21 cellular contexts compared by ENCODE assay signal in genomic region chr1:19348441-19349198, GRCh38. TPM values are rescaled to one million over a fixed set of nuclear protein-coding genes. Genes with fewer than 3 reads are reported as not detected.
DNase-seq lines count a peak whose midpoint lies in the region; ATAC-seq, FAIRE-seq and TF ChIP-seq lines count a peak whose summit lies in the region.
"Had no signal": no experiment of that assay in that cellular context is flagged by ENCODE, and none has a peak within 500 bp of the region (broad histone marks: within the 10 kb centered on the region; RNA-seq: fewer than 3 reads in every experiment).

No MANE protein-coding gene starts in this region.

- in situ Hi-C loops in K562 (cut with MboI) = no loop called here

- DNase-seq in DMS79 (lab: John Stamatoyannopoulos, UW) (peak; percentile 21), K562 (ENCODE audit: extremely low read depth in 1 of 4, low spot score in 3 of 4) (no peak), nephron progenitor cell (no peak), GF-D8 (lab: John Stamatoyannopoulos, UW) (no peak), Ammon's horn (ENCODE audit: low spot score) (no peak)
- no peak for DNase-seq in effector memory CD8-positive, alpha-beta T cell
- DNase-seq: activated CD4-positive, alpha-beta T cell treated with anti-CD3 and anti-CD28 coated beads for 1 hour; activated CD8-positive, alpha-beta memory T cell treated with anti-CD3 and anti-CD28 coated beads, Interleukin-2, amount 50 U/mL, for 48 hours; activated naive CD4-positive, alpha-beta T cell treated with anti-CD3 and anti-CD28 coated beads for 36 hours; dermis blood vessel endothelial cell; erythroblast; left ventricle myocardium inferior; NCI-H1417; Peyer's patch; stimulated activated CD4-positive, alpha-beta T cell treated with anti-CD3 and anti-CD28 coated beads, Interleukin-1b, Interleukin-23, amount 100 ng/mL, for 48 hours had no signal

- H3K4me3 Mint-ChIP-seq in nephron progenitor cell = no peak overlapping the region
- no peak overlapping the region for H3K4me3 Mint-ChIP-seq in effector memory CD8-positive, alpha-beta T cell
- H3K4me3 Mint-ChIP-seq: activated naive CD4-positive, alpha-beta T cell treated with anti-CD3 and anti-CD28 coated beads for 36 hours; brain had no signal

- peaks cover 2% of the 10 kb centered on the region for H3K27me3 Mint-ChIP-seq in nephron progenitor cell (ENCODE audit: low read depth, poor library complexity)
- H3K27me3 Mint-ChIP-seq in effector memory CD8-positive, alpha-beta T cell = no peaks in the 10 kb centered on the region
- H3K27me3 Mint-ChIP-seq: brain had no signal

- TF ChIP-seq CTCF in K562 (IDR thresholded peaks at IDR 0.05 in 2 of 3, conservative IDR thresholded peaks at IDR 0.05 in 1 of 3; ENCODE audit: insufficient read depth in 2 of 3, low read depth in 1 of 3, low read length in 3 of 3) = no peak
- TF ChIP-seq CTCF in nephron progenitor cell (IDR thresholded peaks at IDR 0.05) = no peak

- TF ChIP-seq POLR2A in K562 (conservative IDR thresholded peaks at IDR 0.05) = no peak

- no peaks in the 10 kb centered on the region for H3K9me3 Mint-ChIP-seq in nephron progenitor cell
- no peaks in the 10 kb centered on the region for H3K9me3 Mint-ChIP-seq in effector memory CD8-positive, alpha-beta T cell
- H3K9me3 Mint-ChIP-seq: activated naive CD4-positive, alpha-beta T cell treated with anti-CD3 and anti-CD28 coated beads for 36 hours; brain had no signal

- H3K27ac ChIP-seq in BLaER1 treated with 17β-estradiol and CSF1 and Interleukin-3, amounts not matched to agents 10 nM and 100 nM = peak overlapping the region in 4 of 11 experiments; percentile 6 to 52 (median 22); a peak in 7 of 22 replicates
- H3K27ac ChIP-seq in K562 (ENCODE audit: extremely low read depth, low read depth, low read length) = no peak overlapping the region
- H3K27ac ChIP-seq: left ventricle myocardium inferior, SK-N-MC, thoracic aorta had no signal

- peaks cover 21% of the 10 kb centered on the region for H3K4me1 Mint-ChIP-seq in nephron progenitor cell
- H3K4me1 Mint-ChIP-seq in effector memory CD8-positive, alpha-beta T cell (ENCODE audit: low read depth in 2 of 2) = peaks cover 0 to 6% of the 10 kb centered on the region in 2 donors
- H3K4me1 Mint-ChIP-seq: brain had no signal

- BruUV-seq in K562 (replicated peaks; lab: Mats Ljungman, UMichigan) = no TSS peak

- H3K27ac Mint-ChIP-seq in nephron progenitor cell = peak overlapping the region; percentile 48
- no peak overlapping the region for H3K27ac Mint-ChIP-seq in effector memory CD8-positive, alpha-beta T cell
- H3K27ac Mint-ChIP-seq: activated naive CD4-positive, alpha-beta T cell treated with anti-CD3 and anti-CD28 coated beads for 36 hours had no signal

- peak overlapping the region in 9 of 11 experiments; percentile 1 to 51 (median 30); a peak in 9 of 22 replicates for H3K9ac ChIP-seq in BLaER1 treated with 17β-estradiol and CSF1 and Interleukin-3, amounts not matched to agents 10 nM and 100 nM
- H3K9ac ChIP-seq in K562 (ENCODE audit: insufficient read depth in 1 of 2, low read depth in 2 of 2, low read length in 2 of 2) = no peak overlapping the region

- peaks cover 27 to 52% (median 35%) of the 10 kb centered on the region in 10 experiments for H3K4me1 ChIP-seq in BLaER1 treated with 17β-estradiol and CSF1 and Interleukin-3, amounts not matched to agents 10 nM and 100 nM
- H3K4me1 ChIP-seq in K562 (replicated peaks in 1 of 2; ENCODE audit: control insufficient read depth in 2 of 2, insufficient read depth in 2 of 2, low read length in 2 of 2) = peaks cover 0 to 27% of the 10 kb centered on the region in 2 experiments; a peak in 3 of 5 replicates

- H3K9me3 ChIP-seq in BLaER1 treated with 17β-estradiol and CSF1 and Interleukin-3, amounts not matched to agents 10 nM and 100 nM (replicated peaks in 1 of 11) = no peaks in the 10 kb centered on the region
- H3K9me3 ChIP-seq in K562 (replicated peaks; ENCODE audit: control insufficient read depth, insufficient read depth, low read depth, low read length) = no peaks in the 10 kb centered on the region
- H3K9me3 ChIP-seq: left ventricle myocardium inferior, Peyer's patch, thoracic aorta had no signal

- TF ChIP-seq RAD21 in K562 (CRISPR knock-in tag; conservative IDR thresholded peaks at IDR 0.05 in 1 of 2, IDR thresholded peaks at IDR 0.05 in 1 of 2) = no peak

- intact Hi-C loops in K562 (cut with micrococcal nuclease) = no loop called here

- no peak overlapping the region for H3K4me3 ChIP-seq in BLaER1 treated with 17β-estradiol and CSF1 and Interleukin-3, amounts not matched to agents 10 nM and 100 nM
- H3K4me3 ChIP-seq in K562 = no peak overlapping the region
- H3K4me3 ChIP-seq: left ventricle myocardium inferior, Peyer's patch, SK-N-MC, thoracic aorta had no signal

- H3K79me2 ChIP-seq in K562 (ENCODE audit: control insufficient read depth, insufficient read depth, low read length) = no peaks in the 10 kb centered on the region

- WGBS in K562 (ENCODE audit: insufficient coverage, low coverage, missing lambda C conversion rate) = 75% methylated on average over 15 of the region's 15 CpGs

- H3K4me2 ChIP-seq in BLaER1 treated with 17β-estradiol and CSF1 and Interleukin-3, amounts not matched to agents 10 nM and 100 nM = peak overlapping the region; percentile 30 to 73 (median 64)
- H3K4me2 ChIP-seq in K562 (ENCODE audit: insufficient read depth, low read length) = no peak overlapping the region

- peaks cover 54 to 84% (median 71%) of the 10 kb centered on the region in 11 experiments for H3K36me3 ChIP-seq in BLaER1 treated with 17β-estradiol and CSF1 and Interleukin-3, amounts not matched to agents 10 nM and 100 nM
- H3K36me3 ChIP-seq in K562 (ENCODE audit: control insufficient read depth, insufficient read depth, low read length) = peaks cover 45% of the 10 kb centered on the region; the same call in 2 of the 3 replicates

- ATAC-seq in K562 = no peak
- no peak for ATAC-seq in effector memory CD8-positive, alpha-beta T cell (replicated peaks)

- peaks cover 19% of the 10 kb centered on the region for H3K36me3 Mint-ChIP-seq in nephron progenitor cell (ENCODE audit: low read depth)
- peaks cover 67% of the 10 kb centered on the region for H3K36me3 Mint-ChIP-seq in effector memory CD8-positive, alpha-beta T cell (ENCODE audit: insufficient read depth)

- no peak for TF ChIP-seq EP300 in K562 (IDR thresholded peaks at IDR 0.05; ENCODE audit: low read length)

- no peaks in the 10 kb centered on the region for H3K27me3 ChIP-seq in BLaER1 treated with 17β-estradiol and CSF1 and Interleukin-3, amounts not matched to agents 10 nM and 100 nM
- no peaks in the 10 kb centered on the region for H3K27me3 ChIP-seq in K562 (ENCODE audit: control insufficient read depth in 2 of 2, insufficient read depth in 2 of 2, low read length in 2 of 2)
- H3K27me3 ChIP-seq: Peyer's patch had no signal

- CTCF ChIA-PET in K562 (lab: Yijun Ruan, JAX; ENCODE audit: low intra/inter-chr PET ratio) = no interaction called here

- H3K9me1 ChIP-seq in K562 (ENCODE audit: control insufficient read depth, insufficient read depth, low read length) = no peaks in the 10 kb centered on the region

- FAIRE-seq in K562 (lab: Jason Lieb, UNC) = no peak
- FAIRE-seq: D721Med, GM12891 had no signal

- H2AFZ ChIP-seq in K562 (ENCODE audit: low read depth, low read length) = no peak overlapping the region

- peaks cover 15 to 94% (median 61%) of the 10 kb centered on the region in 11 experiments; a peak in 21 of 22 replicates for H4K20me1 ChIP-seq in BLaER1 treated with 17β-estradiol and CSF1 and Interleukin-3, amounts not matched to agents 10 nM and 100 nM
- H4K20me1 ChIP-seq in K562 (replicated peaks; ENCODE audit: control insufficient read depth, insufficient read depth, low read length) = peaks cover 6% of the 10 kb centered on the region; the same call in 1 of the 2 replicates

- POLR2A ChIA-PET in K562 (lab: Yijun Ruan, JAX) = interaction anchor here (0.6 kb wide), 2 partner anchors 879 to 1130 kb away, joined by 3 read pairs; no protein-coding TSS in a partner anchor

RNA-seq across cellular contexts. Expression of gene SLC66A1, which starts 36.5 kb away (rescaled TPM):
- 37.0 and 99.3 TPM in 2 replicates for total RNA-seq in K562 (2011; cell fraction: chromatin; rRNA removed; ENCODE audit: low replicate concordance)
- total RNA-seq in K562 (2011; cell fraction: nucleolus; rRNA removed) = 85.8 and 97.7 TPM in 2 replicates
- total RNA-seq in K562 (2011; cell fraction: nucleoplasm; rRNA removed) = 62.2 and 63.1 TPM in 2 replicates
- total RNA-seq in K562 (2014; rRNA removed) (28.9 and 34.0 TPM in 2 replicates), K562 (2014; rRNA removed; fragmentation: Illumina TruSeq; extraction: Trizol) (8.5 and 10.4 TPM in 2 replicates), K562 (2015; rRNA removed; fragmentation: Illumina TruSeq; extraction: Trizol) (18.6 and 21.6 TPM in 2 replicates), K562 (2021) (26.5 and 29.5 TPM in 2 replicates)
- polyA plus RNA-seq in K562 (2011; rRNA removed) (27.0 and 29.2 TPM in 2 replicates), K562 (2014; fragmentation: Illumina TruSeq; extraction: Trizol) (16.3 and 26.6 TPM in 2 replicates), K562 (2014; fragmentation: Nextera tagmentation; extraction: Ambion mirVana) (1 to 10 TPM; 1.2 to 1.6 TPM), K562 (2014; rRNA removed) (35.2 and 40.8 TPM in 2 replicates)
- 36.4 and 92.5 TPM in 2 replicates for polyA plus RNA-seq in K562 (2011; cell fraction: cytosol; rRNA removed)
- 35.5 and 82.2 TPM in 2 replicates for polyA plus RNA-seq in K562 (2011; cell fraction: nucleus; rRNA removed)
- polyA plus RNA-seq in K562 (2012) = 23.2 and 37.9 TPM in 2 replicates
- polyA minus RNA-seq in K562 (2011; rRNA and poly(A)+ RNA removed) = 12.7 and 14.9 TPM in 2 replicates
- polyA minus RNA-seq in K562 (2011; cell fraction: cytosol; rRNA and poly(A)+ RNA removed) = 15.3 and 16.8 TPM in 2 replicates
- polyA minus RNA-seq in K562 (2011; cell fraction: nucleus; rRNA and poly(A)+ RNA removed) = 26.2 and 33.7 TPM in 2 replicates

RNA-seq across cellular contexts. Expression of gene AKR7A2, which starts 36.7 kb away (rescaled TPM):
- total RNA-seq in K562 (2011; cell fraction: chromatin; rRNA removed; ENCODE audit: low replicate concordance) = 18.7 and 45.9 TPM in 2 replicates
- 36.8 and 39.0 TPM in 2 replicates for total RNA-seq in K562 (2011; cell fraction: nucleolus; rRNA removed)
- total RNA-seq in K562 (2011; cell fraction: nucleoplasm; rRNA removed) = 28.7 and 34.9 TPM in 2 replicates
- total RNA-seq in K562 (2014; rRNA removed) (78.4 and 108 TPM in 2 replicates), K562 (2014; rRNA removed; fragmentation: Illumina TruSeq; extraction: Trizol) (26.1 and 32.3 TPM in 2 replicates), K562 (2015; rRNA removed; fragmentation: Illumina TruSeq; extraction: Trizol) (65.2 and 66.0 TPM in 2 replicates), K562 (2021) (71.7 and 74.4 TPM in 2 replicates)
- polyA plus RNA-seq in K562 (2011; rRNA removed) (49.4 and 57.1 TPM in 2 replicates), K562 (2014; fragmentation: Illumina TruSeq; extraction: Trizol) (41.1 and 50.6 TPM in 2 replicates), K562 (2014; fragmentation: Nextera tagmentation; extraction: Ambion mirVana) (1 to 10 TPM; 2.0 to 4.0 TPM), K562 (2014; rRNA removed) (74.7 and 83.6 TPM in 2 replicates)
- polyA plus RNA-seq in K562 (2011; cell fraction: cytosol; rRNA removed) = 83.1 and 114 TPM in 2 replicates
- polyA plus RNA-seq in K562 (2011; cell fraction: nucleus; rRNA removed) = 34.0 and 41.0 TPM in 2 replicates
- polyA plus RNA-seq in K562 (2012) = 57.6 and 109 TPM in 2 replicates
- polyA minus RNA-seq in K562 (2011; rRNA and poly(A)+ RNA removed) = 16.8 and 22.0 TPM in 2 replicates
- 22.1 and 40.4 TPM in 2 replicates for polyA minus RNA-seq in K562 (2011; cell fraction: cytosol; rRNA and poly(A)+ RNA removed)
- polyA minus RNA-seq in K562 (2011; cell fraction: nucleus; rRNA and poly(A)+ RNA removed) = 19.1 and 22.7 TPM in 2 replicates

Comparison
In these comparisons a context has a peak if more than half of its experiments do, and no peak if none do; other contexts are left out.
1. H3K9ac ChIP-seq: peak in BLaER1 treated with 17β-estradiol and CSF1 and Interleukin-3, amounts not matched to agents 10 nM and 100 nM (9 of 11); none in K562 (0 of 2).